In the genomic region with DNA sequence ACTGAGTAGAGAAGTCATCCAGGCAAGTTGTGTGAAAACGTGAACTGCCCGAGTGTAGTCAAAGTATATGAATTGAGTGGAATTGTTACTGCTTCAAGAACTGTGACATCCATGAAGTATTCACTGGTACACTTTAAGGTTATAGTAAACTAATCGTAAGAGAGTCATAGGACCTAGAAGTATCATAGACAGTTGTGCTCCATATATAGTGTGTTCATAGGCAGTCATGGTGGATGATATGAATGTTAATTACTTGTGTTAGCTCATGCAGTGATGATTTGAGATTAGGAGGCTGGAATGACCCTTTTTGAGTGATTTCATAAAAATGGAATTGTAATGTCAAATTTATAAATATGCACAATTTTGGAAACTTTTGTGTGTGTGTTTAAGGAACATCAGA, we compare ENCODE assay signal across 26 cellular contexts.
DNase-seq lines count a peak whose midpoint lies in the region; ATAC-seq and TF ChIP-seq lines count a peak whose summit lies in the region.
"Had no signal": no experiment of that assay in that cellular context is flagged by ENCODE, and none has a peak within 500 bp of the region (broad histone marks: within the 10 kb centered on the region; RNA-seq: fewer than 3 reads in every experiment).

No MANE protein-coding gene starts in this region.

- no peaks in the 10 kb centered on the region for H3K9me3 Mint-ChIP-seq in activated naive CD4-positive, alpha-beta T cell treated with anti-CD3 and anti-CD28 coated beads for 36 hours
- H3K9me3 Mint-ChIP-seq in activated naive CD4-positive, alpha-beta T cell treated with anti-CD3 and anti-CD28 coated beads, Interleukin-2, amount 10 ng/mL, durations not matched to agents 7 days and 5 days = no peaks in the 10 kb centered on the region
- no peaks in the 10 kb centered on the region for H3K9me3 Mint-ChIP-seq in CD8-positive, alpha-beta T cell
- no peaks in the 10 kb centered on the region for H3K9me3 Mint-ChIP-seq in activated T-helper 17 cell treated with anti-CD3 and anti-CD28 coated beads, Interleukin-2, amount 50 U/mL, for 72 hours

- no peaks in the 10 kb centered on the region for H3K9me3 ChIP-seq in CD8-positive, alpha-beta T cell (ENCODE audit: low read length)
- H3K9me3 ChIP-seq: SJSA1 had no signal

- no peaks in the 10 kb centered on the region for H3K4me1 ChIP-seq in CD8-positive, alpha-beta T cell (ENCODE audit: insufficient read depth, low read length)
- peaks cover 4% of the 10 kb centered on the region for H3K4me1 ChIP-seq in rectal smooth muscle tissue (ENCODE audit: control insufficient read depth, insufficient read depth, low read length)

- peaks cover 51% of the 10 kb centered on the region for H3K36me3 Mint-ChIP-seq in activated naive CD4-positive, alpha-beta T cell treated with anti-CD3 and anti-CD28 coated beads for 36 hours (ENCODE audit: low read depth)
- H3K36me3 Mint-ChIP-seq in activated naive CD4-positive, alpha-beta T cell treated with anti-CD3 and anti-CD28 coated beads, Interleukin-2, amount 10 ng/mL, durations not matched to agents 7 days and 5 days = peaks cover 62% of the 10 kb centered on the region
- peaks cover 85% of the 10 kb centered on the region for H3K36me3 Mint-ChIP-seq in CD8-positive, alpha-beta T cell
- peaks cover 94% of the 10 kb centered on the region for H3K36me3 Mint-ChIP-seq in activated T-helper 17 cell treated with anti-CD3 and anti-CD28 coated beads, Interleukin-2, amount 50 U/mL, for 72 hours (ENCODE audit: low read depth)

- no peak overlapping the region for H3K4me3 Mint-ChIP-seq in activated naive CD4-positive, alpha-beta T cell treated with anti-CD3 and anti-CD28 coated beads for 36 hours
- no peak overlapping the region for H3K4me3 Mint-ChIP-seq in activated naive CD4-positive, alpha-beta T cell treated with anti-CD3 and anti-CD28 coated beads, Interleukin-2, amount 10 ng/mL, durations not matched to agents 7 days and 5 days
- H3K4me3 Mint-ChIP-seq in CD8-positive, alpha-beta T cell = no peak overlapping the region
- no peak overlapping the region for H3K4me3 Mint-ChIP-seq in activated T-helper 17 cell treated with anti-CD3 and anti-CD28 coated beads, Interleukin-2, amount 50 U/mL, for 72 hours

- no peak overlapping the region for H3K9ac ChIP-seq in rectal smooth muscle tissue (ENCODE audit: low read length)

- no peaks in the 10 kb centered on the region for H3K27me3 Mint-ChIP-seq in activated naive CD4-positive, alpha-beta T cell treated with anti-CD3 and anti-CD28 coated beads for 36 hours (ENCODE audit: low read depth)
- no peaks in the 10 kb centered on the region for H3K27me3 Mint-ChIP-seq in activated naive CD4-positive, alpha-beta T cell treated with anti-CD3 and anti-CD28 coated beads, Interleukin-2, amount 10 ng/mL, durations not matched to agents 7 days and 5 days
- no peaks in the 10 kb centered on the region for H3K27me3 Mint-ChIP-seq in CD8-positive, alpha-beta T cell (ENCODE audit: low read depth)
- no peaks in the 10 kb centered on the region for H3K27me3 Mint-ChIP-seq in activated T-helper 17 cell treated with anti-CD3 and anti-CD28 coated beads, Interleukin-2, amount 50 U/mL, for 72 hours

- POLR2A ChIA-PET in CD8-positive, alpha-beta T cell (lab: Charles Lee) = no interaction called here

- no peak for ATAC-seq in CD8-positive, alpha-beta T cell
- ATAC-seq in activated T-helper 17 cell treated with anti-CD3 and anti-CD28 coated beads, Interleukin-2, amount 50 U/mL, for 72 hours (replicated peaks) = peak; percentile 32
- ATAC-seq: HCT116, HepG2 had no signal

- H3K4me1 Mint-ChIP-seq in activated naive CD4-positive, alpha-beta T cell treated with anti-CD3 and anti-CD28 coated beads for 36 hours (ENCODE audit: low read depth) = peaks cover 40% of the 10 kb centered on the region
- H3K4me1 Mint-ChIP-seq in activated naive CD4-positive, alpha-beta T cell treated with anti-CD3 and anti-CD28 coated beads, Interleukin-2, amount 10 ng/mL, durations not matched to agents 7 days and 5 days = peaks cover 9% of the 10 kb centered on the region
- H3K4me1 Mint-ChIP-seq in CD8-positive, alpha-beta T cell (ENCODE audit: low read depth) = peaks cover 9% of the 10 kb centered on the region
- peaks cover 12% of the 10 kb centered on the region for H3K4me1 Mint-ChIP-seq in activated T-helper 17 cell treated with anti-CD3 and anti-CD28 coated beads, Interleukin-2, amount 50 U/mL, for 72 hours

- no peaks in the 10 kb centered on the region for H3K27me3 ChIP-seq in CD8-positive, alpha-beta T cell (ENCODE audit: insufficient read depth, low read length)
- H3K27me3 ChIP-seq in rectal smooth muscle tissue (ENCODE audit: control insufficient read depth, insufficient read depth, low read length) = no peaks in the 10 kb centered on the region
- H3K27me3 ChIP-seq: SJSA1 had no signal

- no peak for DNase-seq in activated naive CD4-positive, alpha-beta T cell treated with anti-CD3 and anti-CD28 coated beads for 36 hours
- DNase-seq in activated naive CD4-positive, alpha-beta T cell treated with anti-CD3 and anti-CD28 coated beads, Interleukin-2, amount 10 ng/mL, durations not matched to agents 7 days and 5 days = no peak
- no peak for DNase-seq in CD8-positive, alpha-beta T cell
- DNase-seq in coronary artery (ENCODE audit: low spot score) (no peak), AG20443 (ENCODE audit: low spot score) (no peak)
- DNase-seq: AML-193, C1 segment of cervical spinal cord, Calu3, DMS79 treated with DMSO at 0.1 percent for 48 hours, GF-D8, Karpas-422, NCI-H1092, NCI-H1417 treated with DMSO at 0.1 percent for 48 hours, NCI-H1694 treated with DMSO at 0.1 percent for 48 hours, NCI-H2081, NCI-H2171, NCI-H226, NCI-H510A, NCI-H69, Right ventricle myocardium superior, RPMI8226 had no signal

- CTCF ChIA-PET in activated naive CD4-positive, alpha-beta T cell treated with anti-CD3 and anti-CD28 coated beads for 36 hours (lab: Charles Lee) = interaction anchor here (0.8 kb wide), 1 partner anchor 257 kb away, joined by 3 read pairs; no protein-coding TSS in a partner anchor
- CTCF ChIA-PET in activated naive CD4-positive, alpha-beta T cell treated with anti-CD3 and anti-CD28 coated beads, Interleukin-2, amount 10 ng/mL, durations not matched to agents 7 days and 5 days (lab: Charles Lee) = no interaction called here
- CTCF ChIA-PET in CD8-positive, alpha-beta T cell (lab: Charles Lee) = no interaction called here

- H3K27ac Mint-ChIP-seq in activated naive CD4-positive, alpha-beta T cell treated with anti-CD3 and anti-CD28 coated beads for 36 hours = peak overlapping the region; percentile 31
- no peak overlapping the region for H3K27ac Mint-ChIP-seq in activated naive CD4-positive, alpha-beta T cell treated with anti-CD3 and anti-CD28 coated beads, Interleukin-2, amount 10 ng/mL, durations not matched to agents 7 days and 5 days
- H3K27ac Mint-ChIP-seq in CD8-positive, alpha-beta T cell = peak overlapping the region; percentile 0
- H3K27ac Mint-ChIP-seq in activated T-helper 17 cell treated with anti-CD3 and anti-CD28 coated beads, Interleukin-2, amount 50 U/mL, for 72 hours = no peak overlapping the region

- no peak overlapping the region for H3K4me3 ChIP-seq in CD8-positive, alpha-beta T cell (ENCODE audit: low read depth, low read length)
- no peak overlapping the region for H3K4me3 ChIP-seq in rectal smooth muscle tissue (ENCODE audit: low read length)
- H3K4me3 ChIP-seq in coronary artery = no peak overlapping the region
- H3K4me3 ChIP-seq: SJSA1 had no signal

- H3K27ac ChIP-seq in CD8-positive, alpha-beta T cell (ENCODE audit: low read depth, low read length) = no peak overlapping the region
- H3K27ac ChIP-seq in rectal smooth muscle tissue (ENCODE audit: low read depth, low read length) (peak overlapping the region; percentile 30), coronary artery (no peak overlapping the region)
- H3K27ac ChIP-seq: SJSA1 had no signal

- intact Hi-C loops in activated naive CD4-positive, alpha-beta T cell treated with anti-CD3 and anti-CD28 coated beads for 36 hours (cut with micrococcal nuclease) = loop anchor here (2.0 kb wide), 1 partner anchor 14 kb away; no protein-coding TSS in a partner anchor
- intact Hi-C loops in CD8-positive, alpha-beta T cell (cut with DNase I, micrococcal nuclease) = loop anchor here in 1 of 2 experiments (10.0 kb wide), 1 partner anchor 932 kb away; no protein-coding TSS in a partner anchor

- peaks cover 64% of the 10 kb centered on the region for H3K36me3 ChIP-seq in CD8-positive, alpha-beta T cell (ENCODE audit: insufficient read depth, low read length)
- H3K36me3 ChIP-seq in rectal smooth muscle tissue (ENCODE audit: control insufficient read depth, insufficient read depth, low read length) = peaks cover 17% of the 10 kb centered on the region

- no peak for TF ChIP-seq CTCF in CD8-positive, alpha-beta T cell (IDR thresholded peaks at IDR 0.05)
- no peak for TF ChIP-seq CTCF in coronary artery (IDR thresholded peaks at IDR 0.05)

Comparison
In these comparisons a context has a peak if more than half of its experiments do, and no peak if none do; other contexts are left out.
1. H3K27ac Mint-ChIP-seq: peak in activated naive CD4-positive, alpha-beta T cell treated with anti-CD3 and anti-CD28 coated beads for 36 hours (single experiment) and CD8-positive, alpha-beta T cell (single experiment); none in activated naive CD4-positive, alpha-beta T cell treated with anti-CD3 and anti-CD28 coated beads, Interleukin-2, amount 10 ng/mL, durations not matched to agents 7 days and 5 days (single experiment) and activated T-helper 17 cell treated with anti-CD3 and anti-CD28 coated beads, Interleukin-2, amount 50 U/mL, for 72 hours (single experiment).